In the genomic region with DNA sequence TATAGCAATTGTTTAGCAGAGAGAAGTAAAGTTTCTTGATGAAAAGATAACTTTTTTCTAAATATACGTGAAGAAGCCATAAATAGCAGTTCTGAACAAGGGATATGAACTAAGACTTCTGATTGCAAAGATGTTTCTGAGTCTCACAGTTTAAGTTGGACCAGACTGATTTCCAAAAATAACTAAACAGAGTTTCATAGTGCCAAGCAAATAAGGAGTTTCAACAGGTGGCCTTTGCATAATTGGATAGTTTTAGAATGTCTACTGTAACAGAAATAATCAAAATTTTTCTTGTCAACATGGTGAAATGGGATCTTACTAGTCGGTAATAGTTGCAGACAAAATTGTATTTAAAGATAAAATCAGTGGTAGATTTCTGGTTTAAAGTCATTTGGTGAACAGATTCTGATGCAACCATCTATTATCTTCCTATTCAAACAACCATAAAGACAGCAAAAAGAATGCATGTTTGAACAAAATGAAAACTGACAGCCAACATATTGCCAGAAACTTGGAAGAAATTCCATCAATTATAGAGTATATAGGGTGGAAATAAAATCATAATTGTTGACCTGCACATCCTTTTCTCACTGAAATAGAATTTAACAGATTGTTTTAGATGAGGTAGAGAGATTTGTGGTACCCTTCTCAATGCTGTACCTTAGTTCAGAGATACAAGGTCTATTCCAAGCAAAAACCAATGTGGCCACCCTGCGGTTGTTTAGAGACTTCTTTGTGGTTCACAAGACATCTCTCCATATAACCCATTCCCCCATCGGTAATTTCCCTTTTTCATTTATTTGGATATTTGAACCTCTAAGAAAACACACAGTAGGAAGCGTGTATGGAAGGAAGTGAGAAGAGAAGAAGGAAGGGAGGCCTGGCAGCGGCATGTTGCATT, we compare ENCODE assay signal across 1 cellular context.
TF ChIP-seq lines count a peak whose summit lies in the region.

No MANE protein-coding gene starts in this region.

TF ChIP-seq in HEK293, 187 proteins besides CTCF, POLR2A, EP300 and RAD21 (continued from another document):
- no peak for TF ChIP-seq ZNF350 (tag by site-specific recombination; IDR thresholded peaks at IDR 0.05)
- TF ChIP-seq KLF7 (tag by site-specific recombination; IDR thresholded peaks at IDR 0.05; ENCODE audit: borderline replicate concordance) = no peak
